17 cellular contexts compared by ENCODE assay signal in the genomic region with DNA sequence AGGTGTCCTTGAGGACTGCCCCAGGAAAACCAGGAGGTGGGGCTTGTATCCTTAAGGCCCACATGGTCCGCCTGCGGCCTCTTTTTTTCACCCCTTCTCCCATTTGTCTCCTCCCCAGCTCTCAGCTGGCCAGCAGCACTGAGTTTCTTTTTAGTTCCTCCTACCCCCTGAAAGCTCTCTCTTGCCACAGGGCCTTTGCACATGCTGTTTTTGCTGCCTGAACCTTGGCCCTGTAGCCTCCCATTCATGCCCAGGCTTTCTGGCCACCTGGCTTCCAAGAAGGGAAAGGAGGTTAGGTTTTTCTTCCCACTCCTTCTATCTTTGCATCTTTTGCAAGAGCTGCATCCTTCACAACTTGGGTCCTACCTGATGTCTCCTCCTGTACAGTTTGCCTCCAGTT.
DNase-seq lines count a peak whose midpoint lies in the region; ATAC-seq and TF ChIP-seq lines count a peak whose summit lies in the region.
"Had no signal": no experiment of that assay in that cellular context is flagged by ENCODE, and none has a peak within 500 bp of the region (broad histone marks: within the 10 kb centered on the region; RNA-seq: fewer than 3 reads in every experiment).

No MANE protein-coding gene starts in this region.

- H3K4me3 ChIP-seq in A673 (ENCODE audit: low read depth, low read length, poor library complexity, severe bottlenecking) (peak overlapping the region; percentile 17), GM23338 (no peak overlapping the region), mesenchymal stem cell (ENCODE audit: insufficient read depth in 1 of 2, low read depth in 1 of 2, low read length in 2 of 2) (no peak overlapping the region)
- H3K4me3 ChIP-seq: BLaER1 had no signal

- no peak overlapping the region for H4K91ac ChIP-seq in mesenchymal stem cell (ENCODE audit: low read length)

- no peak overlapping the region for H2BK12ac ChIP-seq in mesenchymal stem cell (ENCODE audit: low read length in 2 of 2)

- no peak overlapping the region for H2BK120ac ChIP-seq in mesenchymal stem cell (ENCODE audit: low read depth, low read length)

- DNase-seq in A673 (ENCODE audit: low spot score) (no peak), GM23338 (ENCODE audit: low spot score) (no peak), WTC11 (ENCODE audit: low spot score) (no peak), mesenchymal stem cell (no peak), Right ventricle myocardium superior (no peak)
- DNase-seq: Caco-2; CD4-positive, CD25-positive, alpha-beta regulatory T cell; CD8-positive, alpha-beta T cell; DMS153; DND-41; H9; HFFc6 had no signal

- no peaks in the 10 kb centered on the region for H3K79me1 ChIP-seq in mesenchymal stem cell (replicated peaks; ENCODE audit: low read length, poor library complexity, severe bottlenecking)

- H3K4me1 Mint-ChIP-seq in GM23338 (peaks cover 15% of the 10 kb centered on the region), WTC11 (peaks cover 19% of the 10 kb centered on the region)
- H3K4me1 Mint-ChIP-seq: B cell had no signal

- no peak overlapping the region for H3K18ac ChIP-seq in mesenchymal stem cell (ENCODE audit: low read depth in 1 of 2, low read length in 2 of 2)

- ATAC-seq in GM23338: peak; percentile 60
- peak; percentile 38 for ATAC-seq in WTC11
- no peak for ATAC-seq in Right ventricle myocardium superior (ENCODE audit: poor library complexity)
- ATAC-seq in HG03159 (IDR thresholded peaks at IDR 0.05; ENCODE audit: unreplicated experiment): no peak
- ATAC-seq: CD8-positive, alpha-beta T cell; HCT116 had no signal

- BruUV-seq in A673 (replicated peaks; lab: Mats Ljungman, UMichigan): TSS peak; percentile 38

- H3K9me3 ChIP-seq in A673 (ENCODE audit: low read depth, low read length, poor library complexity, severe bottlenecking) (peaks cover 16% of the 10 kb centered on the region), mesenchymal stem cell (ENCODE audit: control insufficient read depth, low read length) (no peaks in the 10 kb centered on the region)
- H3K9me3 ChIP-seq: Caco-2 had no signal

- H2BK5ac ChIP-seq in mesenchymal stem cell (ENCODE audit: low read depth, low read length, poor library complexity, severe bottlenecking): no peak overlapping the region

- H3K27ac Mint-ChIP-seq in GM23338: peak overlapping the region; percentile 50; the same call in 1 of the 2 replicates
- no peak overlapping the region for H3K27ac Mint-ChIP-seq in WTC11
- H3K27ac Mint-ChIP-seq: B cell; CD4-positive, CD25-positive, alpha-beta regulatory T cell; CD8-positive, alpha-beta T cell; H9; HFFc6 had no signal

- POLR2A ChIA-PET in A673 (lab: Charles Lee; ENCODE audit: low non-redundant PET): no interaction called here
- POLR2A ChIA-PET in WTC11 (lab: Charles Lee): no interaction called here

- CTCF ChIA-PET in A673 (lab: Charles Lee) (no interaction called here), WTC11 (lab: Charles Lee) (interaction anchor here (0.7 to 1.3 kb wide), 6 partner anchors 8 to 303 kb away, joined by 3 to 4 read pairs (median 3); no protein-coding TSS in a partner anchor)

- no peaks in the 10 kb centered on the region for H4K20me1 ChIP-seq in GM23338 (replicated peaks; ENCODE audit: insufficient read depth)
- H4K20me1 ChIP-seq: BLaER1 had no signal

- H3K14ac ChIP-seq in mesenchymal stem cell (ENCODE audit: low read length in 2 of 2): no peak overlapping the region

- H3K27me3 Mint-ChIP-seq in GM23338 (ENCODE audit: insufficient read depth, low read depth, poor library complexity) (peaks cover 3% of the 10 kb centered on the region), WTC11 (ENCODE audit: low read depth) (peaks cover 3% of the 10 kb centered on the region; the same call in 1 of the 2 replicates)

- H2AK5ac ChIP-seq in mesenchymal stem cell (ENCODE audit: low read length, severe bottlenecking): no peak overlapping the region

- peaks cover 11% of the 10 kb centered on the region for H3K36me3 Mint-ChIP-seq in GM23338 (ENCODE audit: low read depth)
- H3K36me3 Mint-ChIP-seq in WTC11: peaks cover 9% of the 10 kb centered on the region
- H3K36me3 Mint-ChIP-seq: CD8-positive, alpha-beta T cell had no signal

- H4K8ac ChIP-seq in mesenchymal stem cell (ENCODE audit: low read length): no peak overlapping the region

- H3K4me3 Mint-ChIP-seq in GM23338 (no peak overlapping the region), WTC11 (no peak overlapping the region)
- H3K4me3 Mint-ChIP-seq: B cell; CD4-positive, CD25-positive, alpha-beta regulatory T cell; CD8-positive, alpha-beta T cell; HFFc6 had no signal

- no peak overlapping the region for H3K23ac ChIP-seq in mesenchymal stem cell (ENCODE audit: low read length in 2 of 2)

- H3K27ac ChIP-seq in A673 (ENCODE audit: low read depth, low read length, poor library complexity, severe bottlenecking): peak overlapping the region; percentile 69
- H3K27ac ChIP-seq in GM23338 (ENCODE audit: low read depth): no peak overlapping the region
- no peak overlapping the region for H3K27ac ChIP-seq in mesenchymal stem cell (ENCODE audit: low read length, poor library complexity, severe bottlenecking)
- H3K27ac ChIP-seq: BLaER1, C4-2B had no signal

- no peaks in the 10 kb centered on the region for H3K36me3 ChIP-seq in A673 (ENCODE audit: insufficient read depth, low read length, poor library complexity, severe bottlenecking)
- no peaks in the 10 kb centered on the region for H3K36me3 ChIP-seq in GM23338 (ENCODE audit: insufficient read depth)
- H3K36me3 ChIP-seq in mesenchymal stem cell (ENCODE audit: control insufficient read depth in 1 of 2, insufficient read depth in 2 of 2, low read depth in 1 of 2, low read length in 2 of 2): no peaks in the 10 kb centered on the region
- H3K36me3 ChIP-seq: BLaER1 had no signal

- WGBS in mesenchymal stem cell: 87% methylated on average over 2 of the region's 2 CpGs

- no peak overlapping the region for H3K4me2 ChIP-seq in GM23338
- no peak overlapping the region for H3K4me2 ChIP-seq in mesenchymal stem cell (ENCODE audit: low read length, poor library complexity, severe bottlenecking)
- H3K4me2 ChIP-seq: BLaER1 had no signal

- peaks cover 9% of the 10 kb centered on the region for H3K4me1 ChIP-seq in A673 (ENCODE audit: insufficient read depth, low read length, poor library complexity, severe bottlenecking)
- no peaks in the 10 kb centered on the region; the same call in 1 of the 2 replicates for H3K4me1 ChIP-seq in GM23338 (ENCODE audit: insufficient read depth)
- H3K4me1 ChIP-seq in mesenchymal stem cell (ENCODE audit: control insufficient read depth, insufficient read depth, low read depth, low read length): no peaks in the 10 kb centered on the region
- H3K4me1 ChIP-seq: Caco-2 had no signal

- H3K9me2 ChIP-seq in GM23338 (ENCODE audit: insufficient read depth): no peaks in the 10 kb centered on the region

- no peaks in the 10 kb centered on the region for H3F3A ChIP-seq in GM23338 (replicated peaks; ENCODE audit: low read depth)

- no peak overlapping the region for H2BK15ac ChIP-seq in mesenchymal stem cell (ENCODE audit: low read depth, poor library complexity, severe bottlenecking)

- H3K9ac ChIP-seq in mesenchymal stem cell (ENCODE audit: low read length): no peak overlapping the region
- H3K9ac ChIP-seq: BLaER1 had no signal

- H3K27me3 ChIP-seq in A673 (replicated peaks; ENCODE audit: insufficient read depth, low read depth, low read length, poor library complexity): no peaks in the 10 kb centered on the region
- no peaks in the 10 kb centered on the region for H3K27me3 ChIP-seq in GM23338 (ENCODE audit: insufficient read depth)
- H3K27me3 ChIP-seq in mesenchymal stem cell (ENCODE audit: control insufficient read depth in 1 of 2, insufficient read depth in 1 of 2, low read length in 2 of 2): peaks cover 0 to 6% of the 10 kb centered on the region in 2 experiments
- H3K27me3 ChIP-seq: BLaER1 had no signal

- H3K9me3 Mint-ChIP-seq in GM23338: peaks cover 18% of the 10 kb centered on the region
- H3K9me3 Mint-ChIP-seq in WTC11: peaks cover 13% of the 10 kb centered on the region

- TF ChIP-seq CTCF in A673 (conservative IDR thresholded peaks at IDR 0.05; ENCODE audit: low read depth, low read length) (no peak), GM23338 (conservative IDR thresholded peaks at IDR 0.05; ENCODE audit: low read depth in 2 of 2) (no peak), WTC11 (IDR thresholded peaks at IDR 0.05) (no peak)

- H3K4ac ChIP-seq in mesenchymal stem cell (ENCODE audit: low read depth in 1 of 2, low read length in 2 of 2): no peak overlapping the region

- intact Hi-C loops in A673 (cut with micrococcal nuclease; ENCODE audit: unreplicated experiment) (no loop called here), Right ventricle myocardium superior (cut with DNase I) (no loop called here)

- no peaks in the 10 kb centered on the region for H3K79me2 ChIP-seq in GM23338 (replicated peaks; ENCODE audit: insufficient read depth)

- no peak overlapping the region for H2AFZ ChIP-seq in GM23338
- H2AFZ ChIP-seq in mesenchymal stem cell (ENCODE audit: low read depth, low read length): peak overlapping the region; percentile 39

TF ChIP-seq in GM23338, 12 proteins besides CTCF, POLR2A, EP300 and RAD21 (continues in another document):
- TF ChIP-seq CREB1 (CRISPR knock-in tag; IDR thresholded peaks at IDR 0.05; ENCODE audit: low read depth): no peak
- no peak for TF ChIP-seq JUNB (IDR thresholded peaks at IDR 0.05; ENCODE audit: unreplicated experiment)
- no peak for TF ChIP-seq EZH2 (IDR thresholded peaks at IDR 0.05; ENCODE audit: low read depth, unreplicated experiment)

TF ChIP-seq in WTC11, 78 proteins besides CTCF, POLR2A, EP300 and RAD21 (continues in another document):
- TF ChIP-seq GTF2I (CRISPR knock-in tag; conservative IDR thresholded peaks at IDR 0.05): peak; percentile 81

Comparison
In these comparisons a context has a peak if more than half of its experiments do, and no peak if none do; other contexts are left out.
1. ATAC-seq: peak in GM23338 (single experiment) and WTC11 (single experiment); none in Right ventricle myocardium superior (single experiment) and HG03159 (single experiment).